18 cellular contexts compared by ENCODE assay signal in genomic region chr15:38061856-38062649, GRCh38.
DNase-seq lines count a peak whose midpoint lies in the region; ATAC-seq, FAIRE-seq and TF ChIP-seq lines count a peak whose summit lies in the region.
"Had no signal": no experiment of that assay in that cellular context is flagged by ENCODE, and none has a peak within 500 bp of the region (broad histone marks: within the 10 kb centered on the region; RNA-seq: fewer than 3 reads in every experiment).

No MANE protein-coding gene starts in this region.

- no peak overlapping the region for H3K4me3 Mint-ChIP-seq in dendritic cell treated with granulocyte-macrophage colony-stimulating factor and Interleukin-4, amounts not matched to agents 40 ng/mL and 50 ng/mL, for 4 days
- H3K4me3 Mint-ChIP-seq in progenitor cell of endocrine pancreas (ENCODE audit: low read depth): no peak overlapping the region
- no peak overlapping the region for H3K4me3 Mint-ChIP-seq in activated CD4-positive, alpha-beta T cell treated with anti-CD3 and anti-CD28 coated beads, Interleukin-2, amount 10 ng/mL, durations not matched to agents 7 days and 5 days
- H3K4me3 Mint-ChIP-seq: CD4-positive, alpha-beta T cell had no signal

- intact Hi-C loops in dendritic cell treated with granulocyte-macrophage colony-stimulating factor and Interleukin-4, amounts not matched to agents 40 ng/mL and 50 ng/mL, for 4 days (cut with micrococcal nuclease): no loop called here

- H3K36me3 ChIP-seq in SK-N-SH (replicated peaks in 1 of 2; ENCODE audit: control insufficient read depth in 1 of 2, insufficient read depth in 2 of 2, low read length in 1 of 2): no peaks in the 10 kb centered on the region
- no peaks in the 10 kb centered on the region for H3K36me3 ChIP-seq in MG63

- H3K4me3 ChIP-seq in SK-N-SH (ENCODE audit: low read depth in 2 of 2, low read length in 1 of 2): no peak overlapping the region
- no peak overlapping the region for H3K4me3 ChIP-seq in MG63

- H3K9me3 ChIP-seq in SK-N-SH: no peaks in the 10 kb centered on the region
- no peaks in the 10 kb centered on the region for H3K9me3 ChIP-seq in MG63

- no peak overlapping the region for H2AFZ ChIP-seq in SK-N-SH (ENCODE audit: low read depth)

- H3K27ac Mint-ChIP-seq in dendritic cell treated with granulocyte-macrophage colony-stimulating factor and Interleukin-4, amounts not matched to agents 40 ng/mL and 50 ng/mL, for 4 days: peak overlapping the region; percentile 59
- H3K27ac Mint-ChIP-seq in progenitor cell of endocrine pancreas: peak overlapping the region; percentile 76
- no peak overlapping the region for H3K27ac Mint-ChIP-seq in activated CD4-positive, alpha-beta T cell treated with anti-CD3 and anti-CD28 coated beads, Interleukin-2, amount 10 ng/mL, durations not matched to agents 7 days and 5 days
- H3K27ac Mint-ChIP-seq: CD4-positive, alpha-beta T cell had no signal

- whole genome bisulfite sequencing in SK-N-SH (ENCODE audit: low lambda C conversion rate): 77% methylated on average over 6 of the region's 6 CpGs

- no peaks in the 10 kb centered on the region for H3K27me3 ChIP-seq in SK-N-SH (ENCODE audit: insufficient read depth)
- H3K27me3 ChIP-seq in MG63: no peaks in the 10 kb centered on the region

- CTCF ChIA-PET in SK-N-SH (lab: Yijun Ruan, JAX): interaction anchor here (0.6 kb wide), 1 partner anchor 628 kb away, joined by 3 read pairs; no protein-coding TSS in a partner anchor
- CTCF ChIA-PET in activated CD4-positive, alpha-beta T cell treated with anti-CD3 and anti-CD28 coated beads, Interleukin-2, amount 10 ng/mL, durations not matched to agents 7 days and 5 days (lab: Charles Lee): interaction anchor here (0.7 kb wide), 1 partner anchor 371 kb away, joined by 3 read pairs; no protein-coding TSS in a partner anchor

- peak; percentile 79 for FAIRE-seq in GM19239 (lab: Jason Lieb, UNC)
- FAIRE-seq: H1, HepG2, RCC 7860 had no signal

- no peak for DNase-seq in GM19239 (ENCODE audit: insufficient read length, low spot score)
- DNase-seq in SK-N-SH: no peak
- DNase-seq in progenitor cell of endocrine pancreas (ENCODE audit: low spot score, unreplicated experiment): no peak
- DNase-seq in MG63: no peak
- DNase-seq in H4 (ENCODE audit: low spot score): no peak
- DNase-seq in activated CD4-positive, alpha-beta T cell treated with anti-CD3 and anti-CD28 coated beads, Interleukin-2, amount 10 ng/mL, durations not matched to agents 7 days and 5 days: no peak
- DNase-seq: AML-193; Calu3; CD4-positive, alpha-beta T cell; NCI-H187 treated with DMSO at 0.1 percent for 48 hours; NCI-H446; NCI-H774; SHP77 had no signal

- peaks cover 74% of the 10 kb centered on the region for H3K4me1 Mint-ChIP-seq in dendritic cell treated with granulocyte-macrophage colony-stimulating factor and Interleukin-4, amounts not matched to agents 40 ng/mL and 50 ng/mL, for 4 days (ENCODE audit: low read depth)
- H3K4me1 Mint-ChIP-seq in progenitor cell of endocrine pancreas (ENCODE audit: low read depth): peaks cover 11% of the 10 kb centered on the region
- no peaks in the 10 kb centered on the region for H3K4me1 Mint-ChIP-seq in activated CD4-positive, alpha-beta T cell treated with anti-CD3 and anti-CD28 coated beads, Interleukin-2, amount 10 ng/mL, durations not matched to agents 7 days and 5 days

- H3K36me3 Mint-ChIP-seq in dendritic cell treated with granulocyte-macrophage colony-stimulating factor and Interleukin-4, amounts not matched to agents 40 ng/mL and 50 ng/mL, for 4 days (ENCODE audit: low read depth): peaks cover 5% of the 10 kb centered on the region
- H3K36me3 Mint-ChIP-seq in progenitor cell of endocrine pancreas (ENCODE audit: insufficient read depth): no peaks in the 10 kb centered on the region
- no peaks in the 10 kb centered on the region for H3K36me3 Mint-ChIP-seq in activated CD4-positive, alpha-beta T cell treated with anti-CD3 and anti-CD28 coated beads, Interleukin-2, amount 10 ng/mL, durations not matched to agents 7 days and 5 days (ENCODE audit: low read depth)

- H3K4me2 ChIP-seq in SK-N-SH: peak overlapping the region; percentile 37; the same call in 1 of the 2 replicates

- H3K79me2 ChIP-seq in SK-N-SH (ENCODE audit: insufficient read depth): no peaks in the 10 kb centered on the region

- H3K27ac ChIP-seq in SK-N-SH (ENCODE audit: low read depth in 2 of 2, low read length in 1 of 2): peak overlapping the region in 1 of 2 experiments; percentile 70; a peak in 1 of 4 replicates

- ATAC-seq in HG02588 (IDR thresholded peaks at IDR 0.05; ENCODE audit: unreplicated experiment): no peak
- ATAC-seq: HepG2 had no signal

- H3K9ac ChIP-seq in SK-N-SH: no peak overlapping the region

- H3K27me3 Mint-ChIP-seq in dendritic cell treated with granulocyte-macrophage colony-stimulating factor and Interleukin-4, amounts not matched to agents 40 ng/mL and 50 ng/mL, for 4 days: no peaks in the 10 kb centered on the region
- no peaks in the 10 kb centered on the region for H3K27me3 Mint-ChIP-seq in progenitor cell of endocrine pancreas
- peaks cover 10% of the 10 kb centered on the region for H3K27me3 Mint-ChIP-seq in activated CD4-positive, alpha-beta T cell treated with anti-CD3 and anti-CD28 coated beads, Interleukin-2, amount 10 ng/mL, durations not matched to agents 7 days and 5 days

- H4K20me1 ChIP-seq in SK-N-SH (ENCODE audit: insufficient read depth): no peaks in the 10 kb centered on the region

- H3K9me2 ChIP-seq in SK-N-SH: no peaks in the 10 kb centered on the region

- POLR2A ChIA-PET in SK-N-SH (lab: Yijun Ruan, JAX): no interaction called here
- POLR2A ChIA-PET in activated CD4-positive, alpha-beta T cell treated with anti-CD3 and anti-CD28 coated beads, Interleukin-2, amount 10 ng/mL, durations not matched to agents 7 days and 5 days (lab: Charles Lee): no interaction called here

- TF ChIP-seq CTCF in SK-N-SH (IDR thresholded peaks at IDR 0.05): no peak
- TF ChIP-seq CTCF in progenitor cell of endocrine pancreas (IDR thresholded peaks at IDR 0.05; ENCODE audit: unreplicated experiment): no peak

- no peak for TF ChIP-seq RAD21 in SK-N-SH (IDR thresholded peaks at IDR 0.05; ENCODE audit: low read length)

- H3K9me3 Mint-ChIP-seq in dendritic cell treated with granulocyte-macrophage colony-stimulating factor and Interleukin-4, amounts not matched to agents 40 ng/mL and 50 ng/mL, for 4 days: no peaks in the 10 kb centered on the region
- H3K9me3 Mint-ChIP-seq in progenitor cell of endocrine pancreas (ENCODE audit: low read depth): no peaks in the 10 kb centered on the region
- no peaks in the 10 kb centered on the region for H3K9me3 Mint-ChIP-seq in activated CD4-positive, alpha-beta T cell treated with anti-CD3 and anti-CD28 coated beads, Interleukin-2, amount 10 ng/mL, durations not matched to agents 7 days and 5 days
- H3K9me3 Mint-ChIP-seq: CD4-positive, alpha-beta T cell had no signal

- TF ChIP-seq EP300 in SK-N-SH (IDR thresholded peaks at IDR 0.05; ENCODE audit: borderline replicate concordance in 1 of 2, low read depth in 1 of 2, low read length in 1 of 2): no peak

- H3F3A ChIP-seq in SK-N-SH (replicated peaks; ENCODE audit: insufficient read depth): no peaks in the 10 kb centered on the region

- H3K4me1 ChIP-seq in SK-N-SH (ENCODE audit: control insufficient read depth in 1 of 2, insufficient read depth in 2 of 2, low read depth in 1 of 2, low read length in 1 of 2): peaks cover 3 to 14% of the 10 kb centered on the region in 2 experiments; a peak in 2 of 4 replicates

TF ChIP-seq in SK-N-SH, 30 proteins besides CTCF, POLR2A, EP300 and RAD21:
- TF ChIP-seq TAF1 (IDR thresholded peaks at IDR 0.05; ENCODE audit: borderline replicate concordance, low read depth, low read length) (no peak), SMC3 (IDR thresholded peaks at IDR 0.05; ENCODE audit: low read depth, low read length) (no peak), FOSL2 (IDR thresholded peaks at IDR 0.05; ENCODE audit: borderline replicate concordance, low read depth) (no peak), SIN3A (IDR thresholded peaks at IDR 0.05; ENCODE audit: borderline replicate concordance, low read depth, low read length) (no peak)
- TF ChIP-seq, protein P1, sequence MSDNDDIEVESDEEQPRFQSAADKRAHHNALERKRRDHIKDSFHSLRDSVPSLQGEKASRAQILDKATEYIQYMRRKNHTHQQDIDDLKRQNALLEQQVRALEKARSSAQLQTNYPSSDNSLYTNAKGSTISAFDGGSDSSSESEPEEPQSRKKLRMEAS (IDR thresholded peaks at IDR 0.05; ENCODE audit: low read depth): no peak
TF ChIP-seq in SK-N-SH: peak in this region for 0.
